ENCODE assay signal across 8 cellular contexts in the genomic region with DNA sequence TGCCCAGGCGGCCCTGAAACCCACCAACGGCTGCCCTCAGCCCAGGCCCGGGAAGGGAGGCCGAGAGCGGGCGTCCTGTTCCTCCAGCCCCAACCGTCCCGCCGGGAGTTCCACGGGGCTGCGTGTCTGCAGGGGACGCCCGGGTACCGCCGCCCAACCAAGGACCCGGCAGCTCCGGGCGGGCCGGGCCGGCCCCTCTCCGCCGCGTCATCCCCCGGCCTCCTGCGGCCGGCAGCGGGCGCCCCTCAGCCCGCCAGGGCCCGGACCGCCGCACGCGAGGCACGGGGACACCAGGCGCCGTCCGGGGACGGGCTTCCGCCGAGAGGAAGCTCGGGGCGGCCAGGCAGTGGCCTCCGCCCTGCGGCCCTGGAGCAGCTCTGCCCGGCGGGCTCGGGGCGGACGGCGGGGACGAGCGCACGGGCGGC. TPM values are rescaled to one million over a fixed set of nuclear protein-coding genes. Genes with fewer than 3 reads are reported as not detected.
DNase-seq lines count a peak whose midpoint lies in the region; ATAC-seq and TF ChIP-seq lines count a peak whose summit lies in the region.

No MANE protein-coding gene starts in this region.

- H3K4me1 ChIP-seq in Peyer's patch (peaks cover 0 to 31% (median 8%) of the 10 kb centered on the region in 4 donors), mucosa of stomach (ENCODE audit: control insufficient read depth, insufficient read depth, low read length) (peaks cover 27% of the 10 kb centered on the region)

- no peak for TF ChIP-seq CTCF in Peyer's patch (IDR thresholded peaks at IDR 0.05)

- H3K36me3 ChIP-seq in Peyer's patch (peaks cover 0 to 37% (median 0%) of the 10 kb centered on the region in 3 donors), mucosa of stomach (ENCODE audit: control insufficient read depth, insufficient read depth, low read length) (peaks cover 8% of the 10 kb centered on the region)

- H3K9me3 Mint-ChIP-seq in effector memory CD8-positive, alpha-beta T cell: no peaks in the 10 kb centered on the region

- no peaks in the 10 kb centered on the region for H3K27me3 Mint-ChIP-seq in effector memory CD8-positive, alpha-beta T cell

- intact Hi-C loops in Right ventricle myocardium inferior (cut with DNase I) (loop anchor here (1.0 to 5.0 kb wide), 6 partner anchors 42 to 153 kb away; a partner anchor contains a TSS), cardiac septum (cut with DNase I) (loop anchor here (2.0 to 5.0 kb wide), 3 partner anchors 41 to 153 kb away; a partner anchor contains a TSS)

- TF ChIP-seq POLR2A in Peyer's patch (IDR thresholded peaks at IDR 0.05): peak in 1 of 2 donors; percentile 17

- peak; percentile 14 for ATAC-seq in Right ventricle myocardium inferior
- ATAC-seq in HG02852 (IDR thresholded peaks at IDR 0.05; ENCODE audit: unreplicated experiment): peak; percentile 38
- peak; percentile 53 for ATAC-seq in effector memory CD8-positive, alpha-beta T cell (replicated peaks)

- H3K27me3 ChIP-seq in Peyer's patch: no peaks in the 10 kb centered on the region
- H3K27me3 ChIP-seq in mucosa of stomach (ENCODE audit: control insufficient read depth, insufficient read depth, low read length): no peaks in the 10 kb centered on the region

- H3K9ac ChIP-seq in mucosa of stomach (ENCODE audit: low read length): peak overlapping the region; percentile 76

- peak overlapping the region in 1 of 2 donors; percentile 59 for H3K27ac Mint-ChIP-seq in effector memory CD8-positive, alpha-beta T cell

- H3K4me3 Mint-ChIP-seq in effector memory CD8-positive, alpha-beta T cell: peak overlapping the region; percentile 78

- H3K4me1 Mint-ChIP-seq in effector memory CD8-positive, alpha-beta T cell (ENCODE audit: low read depth in 2 of 2): peaks cover 14 to 15% of the 10 kb centered on the region in 2 donors

- H3K36me3 Mint-ChIP-seq in effector memory CD8-positive, alpha-beta T cell (ENCODE audit: insufficient read depth): peaks cover 51% of the 10 kb centered on the region

- H3K4me3 ChIP-seq in Peyer's patch (peak overlapping the region; percentile 83 to 100 (median 94)), mucosa of stomach (ENCODE audit: low read length) (peak overlapping the region; percentile 56)

- H3K9me3 ChIP-seq in Peyer's patch (no peaks in the 10 kb centered on the region), mucosa of stomach (ENCODE audit: control insufficient read depth, low read length) (no peaks in the 10 kb centered on the region)

- H3K27ac ChIP-seq in Peyer's patch: peak overlapping the region; percentile 91 to 98 (median 96)

- no peak for DNase-seq in Right ventricle myocardium inferior (ENCODE audit: missing footprints)
- no peak for DNase-seq in cardiac septum (ENCODE audit: low spot score)
- peak in 1 of 3 donors; percentile 33 for DNase-seq in Peyer's patch
- peak in 1 of 3 experiments; percentile 38 for DNase-seq in effector memory CD8-positive, alpha-beta T cell
- no peak for DNase-seq in NCI-H2029 treated with DMSO at 0.1 percent for 48 hours (lab: John Stamatoyannopoulos, UW)
- no peak for DNase-seq in NCI-H2107 treated with DMSO at 0.1 percent for 48 hours (lab: John Stamatoyannopoulos, UW; ENCODE audit: unreplicated experiment)

RNA-seq across cellular contexts. Expression of a gene that starts 0.4 kb away (rescaled TPM):
- total RNA-seq in Right ventricle myocardium inferior (143 TPM), cardiac septum (162 TPM), Peyer's patch (100 to 1,000 TPM; 247 to 470 (median 336) TPM)

RNA-seq across cellular contexts. Expression of a gene that starts 0.9 kb away (rescaled TPM):
- total RNA-seq in Right ventricle myocardium inferior (1.3 TPM), cardiac septum (3.4 TPM), Peyer's patch (100 to 1,000 TPM in 1 of 4 donors, 10 to 100 TPM in 2, not detected in 1; 24.9 to 148 (median 66.2) TPM)

RNA-seq across cellular contexts. Expression of a gene that starts 8.0 kb away (rescaled TPM):
- 2.9 TPM for total RNA-seq in Right ventricle myocardium inferior
- 20.7 TPM for total RNA-seq in cardiac septum
- total RNA-seq in Peyer's patch: 1 to 10 TPM in 3 of 4 donors, not detected in 1; 1.8 to 8.7 (median 7.9) TPM

RNA-seq across cellular contexts. Expression of a gene that starts 33.2 kb away (rescaled TPM):
- total RNA-seq in Right ventricle myocardium inferior (6,282 TPM), cardiac septum (1,323 TPM), Peyer's patch (10 to 100 TPM in 2 of 4 donors, 1 to 10 TPM in 2; 1.2 to 21.5 (median 7.8) TPM)

RNA-seq across cellular contexts. Expression of a gene that starts 38.7 kb away (rescaled TPM):
- total RNA-seq in Right ventricle myocardium inferior (8.6 TPM), cardiac septum (5.9 TPM), Peyer's patch (under 1 TPM in 2 of 4 donors, not detected in 2; 0.28 to 0.83 TPM)
